ENCODE assay signal across 14 cellular contexts in genomic region chr15:67920524-67921240, GRCh38.
DNase-seq lines count a peak whose midpoint lies in the region; ATAC-seq and TF ChIP-seq lines count a peak whose summit lies in the region.
"Had no signal": no experiment of that assay in that cellular context is flagged by ENCODE, and none has a peak within 500 bp of the region (broad histone marks: within the 10 kb centered on the region; RNA-seq: fewer than 3 reads in every experiment).

No MANE protein-coding gene starts in this region.

- no peaks in the 10 kb centered on the region for H3K27me3 Mint-ChIP-seq in Caco-2 (ENCODE audit: insufficient read depth, unreplicated experiment)

- H3K9me3 ChIP-seq in Caco-2 (peaks cover 14% of the 10 kb centered on the region), Panc1 (ENCODE audit: control insufficient read depth, insufficient read depth, low read depth, low read length) (peaks cover 6% of the 10 kb centered on the region; the same call in 1 of the 2 replicates), hepatocyte (ENCODE audit: low read depth) (no peaks in the 10 kb centered on the region), thyroid gland (no peaks in the 10 kb centered on the region), PC-3 (ENCODE audit: low read length) (no peaks in the 10 kb centered on the region)
- H3K9me3 ChIP-seq: BE2C had no signal

- peaks cover 3% of the 10 kb centered on the region for H3K36me3 Mint-ChIP-seq in Caco-2 (ENCODE audit: insufficient read depth, unreplicated experiment)
- H3K36me3 Mint-ChIP-seq: CD8-positive, alpha-beta T cell had no signal

- H3K4me1 Mint-ChIP-seq in Caco-2 (ENCODE audit: low read depth, unreplicated experiment), result peaks cover 57% of the 10 kb centered on the region
- H3K4me1 Mint-ChIP-seq: CD14-positive monocyte had no signal

- H3K27me3 ChIP-seq in Caco-2 (replicated peaks; ENCODE audit: control insufficient read depth, insufficient read depth, low read length) (no peaks in the 10 kb centered on the region), Panc1 (ENCODE audit: control insufficient read depth, insufficient read depth, low read length) (no peaks in the 10 kb centered on the region), hepatocyte (no peaks in the 10 kb centered on the region), thyroid gland (no peaks in the 10 kb centered on the region), PC-3 (ENCODE audit: low read length) (no peaks in the 10 kb centered on the region)
- H3K27me3 ChIP-seq: BE2C had no signal

- no peaks in the 10 kb centered on the region for H4K20me1 ChIP-seq in hepatocyte (ENCODE audit: insufficient read depth, poor library complexity, severe bottlenecking)
- no peaks in the 10 kb centered on the region for H4K20me1 ChIP-seq in PC-3 (ENCODE audit: low read length)

- H3K4me3 Mint-ChIP-seq in Caco-2 (ENCODE audit: unreplicated experiment), result peak overlapping the region; percentile 3
- H3K4me3 Mint-ChIP-seq: CD14-positive monocyte; CD8-positive, alpha-beta T cell had no signal

- peaks cover 28% of the 10 kb centered on the region for H3K9me3 Mint-ChIP-seq in Caco-2 (ENCODE audit: unreplicated experiment)

- H3K9ac ChIP-seq in PC-3 (ENCODE audit: low read length), result no peak overlapping the region
- H3K9ac ChIP-seq: GM23248 had no signal

- no peak overlapping the region for H3K4me3 ChIP-seq in Caco-2 (ENCODE audit: low read depth, low read length)
- no peak overlapping the region for H3K4me3 ChIP-seq in Panc1 (ENCODE audit: low read depth in 2 of 2, low read length in 2 of 2)
- no peak overlapping the region for H3K4me3 ChIP-seq in hepatocyte
- H3K4me3 ChIP-seq in thyroid gland (replicated peaks in 1 of 3), result no peak overlapping the region
- H3K4me3 ChIP-seq in PC-3 (ENCODE audit: low read length), result no peak overlapping the region
- H3K4me3 ChIP-seq: GM23248 had no signal

- H3K4me2 ChIP-seq in hepatocyte (no peak overlapping the region), PC-3 (ENCODE audit: low read length) (no peak overlapping the region)

- WGBS in hepatocyte (ENCODE audit: low lambda C conversion rate, missing lambda C conversion rate), result 62% methylated on average over 6 of the region's 6 CpGs
- WGBS in thyroid gland, 2 donors, result 94 to 95% methylated on average over 6 of the region's 6 CpGs

- no peaks in the 10 kb centered on the region for H3K36me3 ChIP-seq in Caco-2 (ENCODE audit: control insufficient read depth, insufficient read depth, low read length)
- H3K36me3 ChIP-seq in Panc1 (ENCODE audit: control insufficient read depth, insufficient read depth, low read length), result no peaks in the 10 kb centered on the region
- no peaks in the 10 kb centered on the region for H3K36me3 ChIP-seq in hepatocyte (replicated peaks; ENCODE audit: insufficient read depth, low read depth)
- H3K36me3 ChIP-seq in thyroid gland, result no peaks in the 10 kb centered on the region
- no peaks in the 10 kb centered on the region for H3K36me3 ChIP-seq in PC-3 (ENCODE audit: low read depth, low read length)
- H3K36me3 ChIP-seq: BE2C had no signal

- no peaks in the 10 kb centered on the region for H3K9me2 ChIP-seq in hepatocyte (replicated peaks; ENCODE audit: insufficient read depth)
- H3K9me2 ChIP-seq in PC-3 (replicated peaks; ENCODE audit: low read length), result no peaks in the 10 kb centered on the region

- DNase-seq in Caco-2, result peak in 1 of 2 experiments; percentile 45
- no peak for DNase-seq in Panc1 (ENCODE audit: low read depth, low spot score)
- DNase-seq in hepatocyte (ENCODE audit: low spot score), result no peak
- DNase-seq in thyroid gland, result no peak
- DNase-seq in PC-3, result no peak
- no peak for DNase-seq in hippocampal formation (lab: John Stamatoyannopoulos, UW)
- DNase-seq: BE2C; CD8-positive, alpha-beta T cell; COR-L47; GM23248 had no signal

- H3K27ac ChIP-seq in Panc1 (ENCODE audit: low read length), result peak overlapping the region; percentile 64; the same call in 1 of the 2 replicates
- peak overlapping the region; percentile 64 for H3K27ac ChIP-seq in hepatocyte
- H3K27ac ChIP-seq in thyroid gland, result peak overlapping the region; percentile 41 to 68 (median 54)
- no peak overlapping the region for H3K27ac ChIP-seq in PC-3 (ENCODE audit: low read length)
- H3K27ac ChIP-seq: GM23248, HL-60 had no signal

- in situ Hi-C loops in Panc1 (cut with HindIII; ENCODE audit: low pct_unique_long_range_greater_than_20kb, low sequenced_read_pairs), result no loop called here

- intact Hi-C loops in Caco-2 (cut with micrococcal nuclease; ENCODE audit: unreplicated experiment) (no loop called here), Panc1 (cut with micrococcal nuclease; ENCODE audit: unreplicated experiment) (loop anchor here (10.0 kb wide), 1 partner anchor 1674 kb away; no protein-coding TSS in a partner anchor), thyroid gland (cut with DNase I) (no loop called here), PC-3 (cut with micrococcal nuclease) (no loop called here)

- BruUV-seq in Caco-2 (replicated peaks; lab: Mats Ljungman, UMichigan) (no TSS peak), Panc1 (replicated peaks; lab: Mats Ljungman, UMichigan) (no TSS peak), PC-3 (replicated peaks; lab: Mats Ljungman, UMichigan) (no TSS peak)

- CTCF ChIA-PET in Caco-2 (lab: Charles Lee) (no interaction called here), Panc1 (lab: Charles Lee) (no interaction called here), PC-3 (lab: Charles Lee) (no interaction called here)

- ATAC-seq in Panc1 (no peak), PC-3 (no peak), GM19397 (IDR thresholded peaks at IDR 0.05; ENCODE audit: unreplicated experiment) (no peak)
- ATAC-seq: CD8-positive, alpha-beta T cell; HCT116 had no signal

- POLR2A ChIA-PET in Caco-2 (lab: Charles Lee) (no interaction called here), Panc1 (lab: Charles Lee) (no interaction called here), PC-3 (lab: Charles Lee; ENCODE audit: unreplicated experiment) (no interaction called here)

- no peaks in the 10 kb centered on the region for H3K79me2 ChIP-seq in hepatocyte
- H3K79me2 ChIP-seq in PC-3 (ENCODE audit: low read length), result no peaks in the 10 kb centered on the region

- TF ChIP-seq POLR2A in thyroid gland (IDR thresholded peaks at IDR 0.05), result no peak

- H3K4me1 ChIP-seq in Caco-2 (peaks cover 61% of the 10 kb centered on the region), Panc1 (ENCODE audit: control insufficient read depth, insufficient read depth, low read length) (peaks cover 18% of the 10 kb centered on the region), hepatocyte (ENCODE audit: insufficient read depth) (peaks cover 38% of the 10 kb centered on the region), thyroid gland (peaks cover 39 to 71% of the 10 kb centered on the region in 2 donors), PC-3 (ENCODE audit: insufficient read depth, low read length) (peaks cover 14% of the 10 kb centered on the region)

- no peaks in the 10 kb centered on the region for H3F3A ChIP-seq in PC-3 (ENCODE audit: low read length, unreplicated experiment)

- TF ChIP-seq CTCF in Caco-2 (IDR thresholded peaks at IDR 0.05; ENCODE audit: insufficient read depth in 1 of 2, low read depth in 1 of 2, low read length in 1 of 2, severe bottlenecking in 1 of 2, unreplicated experiment in 1 of 2) (no peak), Panc1 (IDR thresholded peaks at IDR 0.05) (no peak), hepatocyte (IDR thresholded peaks at IDR 0.05; ENCODE audit: poor library complexity) (no peak), thyroid gland (IDR thresholded peaks at IDR 0.05) (no peak), PC-3 (conservative IDR thresholded peaks at IDR 0.05; ENCODE audit: low read depth, low read length) (no peak)

- peak overlapping the region; percentile 54 for H3K27ac Mint-ChIP-seq in Caco-2 (ENCODE audit: unreplicated experiment)
- H3K27ac Mint-ChIP-seq: CD14-positive monocyte; CD8-positive, alpha-beta T cell had no signal

- H2AFZ ChIP-seq in hepatocyte, result no peak overlapping the region
- H2AFZ ChIP-seq in PC-3 (ENCODE audit: low read length), result no peak overlapping the region
- H2AFZ ChIP-seq: GM23248 had no signal
